16 cellular contexts compared by ENCODE assay signal in the genomic region with DNA sequence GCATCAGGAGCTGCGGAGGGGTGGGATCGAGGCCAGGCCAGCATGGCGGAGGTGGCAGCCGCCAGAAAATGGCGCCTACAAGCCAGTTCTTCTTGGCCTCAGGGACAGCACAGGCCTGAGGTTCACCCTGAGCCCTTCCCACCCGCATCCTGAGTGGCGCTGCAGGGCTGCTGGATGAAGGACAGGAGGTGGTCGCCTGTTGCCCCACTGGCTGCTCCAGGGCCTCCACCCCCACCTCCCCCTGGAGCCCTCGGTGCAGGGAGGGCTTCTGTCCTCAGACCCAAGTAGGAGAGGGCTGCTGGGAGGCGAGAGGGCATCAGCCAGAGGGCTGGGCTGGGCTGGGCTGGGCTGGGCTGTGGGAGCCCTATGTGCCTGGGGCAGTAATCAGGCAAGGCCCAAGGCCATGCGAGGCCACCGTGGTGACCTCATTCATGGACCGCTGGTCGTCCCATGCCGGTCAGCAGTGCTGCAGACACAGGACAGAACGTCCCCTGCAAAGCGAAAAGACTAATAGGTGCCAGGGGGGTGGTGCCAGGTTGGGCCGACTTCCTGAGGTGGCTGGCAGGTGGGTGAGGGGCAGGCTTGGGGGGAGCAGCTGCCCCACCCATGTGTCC. TPM values are rescaled to one million over a fixed set of nuclear protein-coding genes. Genes with fewer than 3 reads are reported as not detected.
"Had no signal": no experiment of that assay in that cellular context is flagged by ENCODE, and none has a peak within 500 bp of the region (broad histone marks: within the 10 kb centered on the region; RNA-seq: fewer than 3 reads in every experiment).

No MANE protein-coding gene starts in this region.

- H3K9me3 ChIP-seq: neutrophil, spleen had no signal

- ATAC-seq: naive thymus-derived CD4-positive, alpha-beta T cell; stimulated activated memory B cell treated with anti-CD40 and anti-IgM and Interleukin-4, amounts not matched to agents 10 μg/mL and 1 μg/mL and 100 μg/mL, for 72 hours had no signal

- H3K27ac ChIP-seq: cardiac muscle cell, neutrophil had no signal

- FAIRE-seq: kidney had no signal

- H3K36me3 ChIP-seq: neutrophil had no signal

- H3K4me3 ChIP-seq: cardiac muscle cell had no signal

- H3K27me3 ChIP-seq: cardiac muscle cell, neutrophil, spleen had no signal

- DNase-seq: activated CD4-positive, alpha-beta T cell treated with anti-CD3 and anti-CD28 coated beads, Interleukin-2, amount 50 U/mL, for 48 hours; activated gamma-delta T cell; amniotic stem cell; dermis blood vessel endothelial cell; effector memory CD4-positive, alpha-beta T cell; kidney; mesendoderm; naive thymus-derived CD4-positive, alpha-beta T cell; spleen; stimulated activated CD4-positive, alpha-beta T cell treated with anti-CD3 and anti-CD28 coated beads, Interleukin-4, amount 100 ng/mL, for 4 hours; SW 1271 had no signal

RNA-seq across cellular contexts. Expression of a gene that starts 37.3 kb away (rescaled TPM):
- total RNA-seq: dermis blood vessel endothelial cell; glomerular endothelial cell; T-helper 2 cell treated with Interferon-gamma antibody and Interleukin-4, amounts not matched to agents 100 ng/mL and 5 ng/mL, for 36 hours had no signal
- polyA plus RNA-seq: naive thymus-derived CD4-positive, alpha-beta T cell had no signal
